In genomic region chr17:63543822-63544420, GRCh38 we compare ENCODE assay signal across 19 cellular contexts. TPM values are rescaled to one million over a fixed set of nuclear protein-coding genes. Genes with fewer than 3 reads are reported as not detected.
DNase-seq lines count a peak whose midpoint lies in the region; ATAC-seq, FAIRE-seq and TF ChIP-seq lines count a peak whose summit lies in the region.
"Had no signal": no experiment of that assay in that cellular context is flagged by ENCODE, and none has a peak within 500 bp of the region (broad histone marks: within the 10 kb centered on the region; RNA-seq: fewer than 3 reads in every experiment).

No MANE protein-coding gene starts in this region.

- no peak overlapping the region for H3K4me3 ChIP-seq in OCI-LY7 (ENCODE audit: low read depth, low read length, poor library complexity, severe bottlenecking)
- H3K4me3 ChIP-seq in hepatocyte = no peak overlapping the region
- H3K4me3 ChIP-seq in psoas muscle = no peak overlapping the region
- H3K4me3 ChIP-seq: HAP-1 had no signal

- H3K27me3 ChIP-seq in hepatocyte (peaks cover 4% of the 10 kb centered on the region), psoas muscle (ENCODE audit: insufficient read depth in 3 of 3, low read length in 2 of 3) (peaks cover 0 to 13% (median 3%) of the 10 kb centered on the region in 3 donors)

- TF ChIP-seq POLR2A in GM12892 (IDR thresholded peaks at IDR 0.05; ENCODE audit: low read depth, low read length) = no peak

- no peak overlapping the region for H3K4me2 ChIP-seq in OCI-LY7 (ENCODE audit: low read length)
- no peak overlapping the region for H3K4me2 ChIP-seq in hepatocyte
- H3K4me2 ChIP-seq: KMS-11 had no signal

- no peaks in the 10 kb centered on the region for H3K36me3 ChIP-seq in OCI-LY7 (ENCODE audit: insufficient read depth, low read length)
- H3K36me3 ChIP-seq in hepatocyte (replicated peaks; ENCODE audit: insufficient read depth, low read depth) = no peaks in the 10 kb centered on the region
- H3K36me3 ChIP-seq in psoas muscle (ENCODE audit: insufficient read depth in 1 of 2, low read depth in 1 of 2) = no peaks in the 10 kb centered on the region
- H3K36me3 ChIP-seq: HAP-1 had no signal

- no TSS peak for BruUV-seq in OCI-LY7 (replicated peaks; lab: Mats Ljungman, UMichigan)

- no peaks in the 10 kb centered on the region for H3K4me1 ChIP-seq in OCI-LY7 (ENCODE audit: insufficient read depth, low read length, poor library complexity, severe bottlenecking)
- no peaks in the 10 kb centered on the region for H3K4me1 ChIP-seq in hepatocyte (ENCODE audit: insufficient read depth)
- H3K4me1 ChIP-seq in psoas muscle = no peaks in the 10 kb centered on the region

- TF ChIP-seq CTCF in OCI-LY7 (conservative IDR thresholded peaks at IDR 0.05; ENCODE audit: low read length) = no peak
- no peak for TF ChIP-seq CTCF in hepatocyte (IDR thresholded peaks at IDR 0.05; ENCODE audit: poor library complexity)
- no peak for TF ChIP-seq CTCF in psoas muscle (IDR thresholded peaks at IDR 0.05)

- CTCF ChIA-PET in OCI-LY7 (lab: Charles Lee; ENCODE audit: unreplicated experiment) = interaction anchor here (0.6 to 0.7 kb wide), 2 partner anchors 38 to 45 kb away, joined by 3 to 4 read pairs; no protein-coding TSS in a partner anchor

- H3K9me2 ChIP-seq in OCI-LY7 (ENCODE audit: insufficient read depth, low read length) = no peaks in the 10 kb centered on the region
- no peaks in the 10 kb centered on the region for H3K9me2 ChIP-seq in hepatocyte (replicated peaks; ENCODE audit: insufficient read depth)

- H3K9me3 ChIP-seq in OCI-LY7 (ENCODE audit: low read length) = no peaks in the 10 kb centered on the region
- no peaks in the 10 kb centered on the region for H3K9me3 ChIP-seq in hepatocyte (ENCODE audit: low read depth)
- no peaks in the 10 kb centered on the region for H3K9me3 ChIP-seq in psoas muscle
- H3K9me3 ChIP-seq: HAP-1 had no signal

- ATAC-seq in HG03521 (IDR thresholded peaks at IDR 0.05; ENCODE audit: unreplicated experiment) = no peak
- ATAC-seq in psoas muscle = no peak
- no peak for ATAC-seq in HG03095 (IDR thresholded peaks at IDR 0.05; ENCODE audit: unreplicated experiment)

- H2AFZ ChIP-seq in OCI-LY7 (ENCODE audit: low read length) (no peak overlapping the region), hepatocyte (no peak overlapping the region)

- peak; percentile 1 for DNase-seq in AG08396 (ENCODE audit: low spot score)
- DNase-seq in GM12892 (ENCODE audit: insufficient read length) = peak; percentile 4
- peak; percentile 28 for DNase-seq in OCI-LY7 (ENCODE audit: low spot score)
- DNase-seq in hepatocyte (ENCODE audit: low spot score) = peak; percentile 3
- no peak for DNase-seq in psoas muscle
- DNase-seq in MV-4-11 (lab: John Stamatoyannopoulos, UW) = no peak
- DNase-seq: NCI-H1092, NCI-H2081 treated with DMSO at 0.1 percent for 48 hours, NCI-H82 had no signal

- FAIRE-seq in GM12892 (lab: Jason Lieb, UNC) = no peak
- FAIRE-seq: GM19239 had no signal

- H3K27ac ChIP-seq in OCI-LY7 (ENCODE audit: low read depth, low read length, poor library complexity, severe bottlenecking) (no peak overlapping the region), hepatocyte (no peak overlapping the region), psoas muscle (no peak overlapping the region)
- H3K27ac ChIP-seq: C4-2B, KMS-11 had no signal

- intact Hi-C loops in OCI-LY7 (cut with micrococcal nuclease; ENCODE audit: unreplicated experiment) (no loop called here), psoas muscle (cut with DNase I) (no loop called here)

- no peaks in the 10 kb centered on the region for H4K20me1 ChIP-seq in OCI-LY7 (ENCODE audit: insufficient read depth, low read length)
- H4K20me1 ChIP-seq in hepatocyte (ENCODE audit: insufficient read depth, poor library complexity, severe bottlenecking) = no peaks in the 10 kb centered on the region

- POLR2A ChIA-PET in OCI-LY7 (lab: Charles Lee) = interaction anchor here (0.6 kb wide), 1 partner anchor 288 kb away, joined by 3 read pairs; no protein-coding TSS in a partner anchor

- peaks cover 8% of the 10 kb centered on the region; the same call in 1 of the 2 replicates for H3K79me2 ChIP-seq in OCI-LY7 (ENCODE audit: insufficient read depth, low read depth, low read length)
- H3K79me2 ChIP-seq in hepatocyte = peaks cover 3% of the 10 kb centered on the region

RNA-seq across cellular contexts. Expression of gene DCAF7, which starts 6.4 kb away (rescaled TPM):
- 36.9 TPM for polyA plus RNA-seq in GM12892 (2012; ENCODE audit: missing spikeins)
- total RNA-seq in OCI-LY7 (2014; rRNA removed; shearing (Covaris generic)) = 35.4 and 46.4 TPM in 2 replicates
- total RNA-seq in OCI-LY7 (2022) (121 and 133 TPM in 2 replicates), hepatocyte (47.6 and 53.0 TPM in 2 replicates), psoas muscle (10 to 100 TPM; 24.0 to 30.2 (median 27.6) TPM)
- polyA plus RNA-seq in hepatocyte (56.5 and 57.2 TPM in 2 replicates), psoas muscle (10 to 100 TPM; 10.6 to 27.3 (median 21.7) TPM)

RNA-seq across cellular contexts. Expression of gene KCNH6, which starts 20.8 kb away (rescaled TPM):
- polyA plus RNA-seq in GM12892 (2012; ENCODE audit: missing spikeins) = not detected
- total RNA-seq in OCI-LY7 (2014; rRNA removed; shearing (Covaris generic)) = not detected in 2 replicates
- not detected in 2 replicates for total RNA-seq in OCI-LY7 (2022)
- 0.28 and 0.33 TPM in 2 replicates for total RNA-seq in hepatocyte
- polyA plus RNA-seq in hepatocyte = 0.36 TPM in 1 of 2 replicates, not detected in the other
- total RNA-seq in psoas muscle = not detected
- polyA plus RNA-seq in psoas muscle = not detected
- total RNA-seq: A172, Daoy, MCF 10A, SK-MEL-5 had no signal

RNA-seq across cellular contexts. Expression of gene TACO1, which starts 56.8 kb away (rescaled TPM):
- polyA plus RNA-seq in GM12892 (2012; ENCODE audit: missing spikeins) = 20.9 TPM
- 13.4 and 16.2 TPM in 2 replicates for total RNA-seq in OCI-LY7 (2014; rRNA removed; shearing (Covaris generic))
- total RNA-seq in OCI-LY7 (2022) = 26.0 and 28.8 TPM in 2 replicates
- total RNA-seq in hepatocyte = 17.0 and 20.2 TPM in 2 replicates
- 23.8 and 32.2 TPM in 2 replicates for polyA plus RNA-seq in hepatocyte
- 10 to 100 TPM; 28.6 to 45.5 (median 41.5) TPM for total RNA-seq in psoas muscle
- 10 to 100 TPM; 41.0 to 49.5 (median 48.7) TPM for polyA plus RNA-seq in psoas muscle

Comparison
In these comparisons a context has a peak if more than half of its experiments do, and no peak if none do; other contexts are left out.
1. DNase-seq: peak in AG08396 (single experiment), GM12892 (single experiment), OCI-LY7 (single experiment) and hepatocyte (single experiment); none in psoas muscle (0 of 2) and MV-4-11 (single experiment).